In the genomic region with DNA sequence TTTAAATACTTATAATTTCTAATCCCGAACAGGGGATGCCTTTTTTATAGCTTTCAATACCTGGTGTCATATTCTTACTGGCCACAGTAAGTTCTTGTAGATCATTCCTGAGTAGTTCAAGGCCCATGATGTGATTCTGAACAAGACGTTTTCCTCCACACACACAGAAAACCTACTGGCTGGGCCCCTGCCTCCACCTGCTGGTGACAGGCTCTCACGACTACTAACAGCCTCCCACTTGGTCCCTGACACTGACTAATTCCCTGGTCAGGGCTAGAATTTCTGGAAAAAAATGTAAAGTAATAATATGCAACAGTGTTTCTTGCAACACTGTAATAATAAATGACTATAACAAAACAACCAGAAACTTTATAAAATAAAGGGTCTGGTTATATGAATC, we compare ENCODE assay signal across 8 cellular contexts. TPM values are rescaled to one million over a fixed set of nuclear protein-coding genes. Genes with fewer than 3 reads are reported as not detected.
DNase-seq lines count a peak whose midpoint lies in the region; ATAC-seq lines count a peak whose summit lies in the region.

No MANE protein-coding gene starts in this region.

- no peaks in the 10 kb centered on the region for H3K27me3 Mint-ChIP-seq in activated naive CD4-positive, alpha-beta T cell treated with anti-CD3 and anti-CD28 coated beads, Interleukin-2, amount 10 ng/mL, durations not matched to agents 7 days and 5 days
- no peaks in the 10 kb centered on the region for H3K27me3 Mint-ChIP-seq in T-helper 2 cell treated with Interferon-gamma antibody and Interleukin-4, amounts not matched to agents 5 μg/mL and 100 μg/mL, for 36 hours (ENCODE audit: low read depth)

- peak; percentile 49 for ATAC-seq in HG02642 (IDR thresholded peaks at IDR 0.05; ENCODE audit: poor library complexity, unreplicated experiment)
- peak; percentile 75 for ATAC-seq in Right ventricle myocardium superior (ENCODE audit: poor library complexity)

- H3K9me3 Mint-ChIP-seq in activated naive CD4-positive, alpha-beta T cell treated with anti-CD3 and anti-CD28 coated beads, Interleukin-2, amount 10 ng/mL, durations not matched to agents 7 days and 5 days: no peaks in the 10 kb centered on the region
- H3K9me3 Mint-ChIP-seq in T-helper 2 cell treated with Interferon-gamma antibody and Interleukin-4, amounts not matched to agents 5 μg/mL and 100 μg/mL, for 36 hours: no peaks in the 10 kb centered on the region

- H3K4me1 Mint-ChIP-seq in activated naive CD4-positive, alpha-beta T cell treated with anti-CD3 and anti-CD28 coated beads, Interleukin-2, amount 10 ng/mL, durations not matched to agents 7 days and 5 days: peaks cover 3% of the 10 kb centered on the region
- H3K4me1 Mint-ChIP-seq in T-helper 2 cell treated with Interferon-gamma antibody and Interleukin-4, amounts not matched to agents 5 μg/mL and 100 μg/mL, for 36 hours (ENCODE audit: low read depth): peaks cover 1% of the 10 kb centered on the region

- peaks cover 11% of the 10 kb centered on the region for H3K36me3 Mint-ChIP-seq in activated naive CD4-positive, alpha-beta T cell treated with anti-CD3 and anti-CD28 coated beads, Interleukin-2, amount 10 ng/mL, durations not matched to agents 7 days and 5 days
- H3K36me3 Mint-ChIP-seq in T-helper 2 cell treated with Interferon-gamma antibody and Interleukin-4, amounts not matched to agents 5 μg/mL and 100 μg/mL, for 36 hours (ENCODE audit: low read depth): peaks cover 7% of the 10 kb centered on the region

- DNase-seq in EH (ENCODE audit: low read depth) (peak; percentile 82), NCI-H69 (lab: John Stamatoyannopoulos, UW) (peak; percentile 61), Right ventricle myocardium superior (no peak), posterior cingulate gyrus (peak in 8 of 10 donors; percentile 43 to 93 (median 68)), GDM1 (lab: John Stamatoyannopoulos, UW) (no peak)
- peak; percentile 51 for DNase-seq in activated naive CD4-positive, alpha-beta T cell treated with anti-CD3 and anti-CD28 coated beads, Interleukin-2, amount 10 ng/mL, durations not matched to agents 7 days and 5 days
- no peak for DNase-seq in T-helper 2 cell treated with Interferon-gamma antibody and Interleukin-4, amounts not matched to agents 5 μg/mL and 100 μg/mL, for 36 hours (ENCODE audit: low spot score)

- intact Hi-C loops in Right ventricle myocardium superior (cut with DNase I): loop anchor here (2.0 kb wide), 1 partner anchor 300 kb away; no protein-coding TSS in a partner anchor
- intact Hi-C loops in posterior cingulate gyrus (cut with DNase I): loop anchor here (2.0 kb wide), 2 partner anchors 204 to 634 kb away; no protein-coding TSS in a partner anchor

- H3K4me3 Mint-ChIP-seq in activated naive CD4-positive, alpha-beta T cell treated with anti-CD3 and anti-CD28 coated beads, Interleukin-2, amount 10 ng/mL, durations not matched to agents 7 days and 5 days: no peak overlapping the region
- no peak overlapping the region for H3K4me3 Mint-ChIP-seq in T-helper 2 cell treated with Interferon-gamma antibody and Interleukin-4, amounts not matched to agents 5 μg/mL and 100 μg/mL, for 36 hours

- no peak overlapping the region for H3K27ac Mint-ChIP-seq in activated naive CD4-positive, alpha-beta T cell treated with anti-CD3 and anti-CD28 coated beads, Interleukin-2, amount 10 ng/mL, durations not matched to agents 7 days and 5 days
- H3K27ac Mint-ChIP-seq in T-helper 2 cell treated with Interferon-gamma antibody and Interleukin-4, amounts not matched to agents 5 μg/mL and 100 μg/mL, for 36 hours: no peak overlapping the region

- CTCF ChIA-PET in activated naive CD4-positive, alpha-beta T cell treated with anti-CD3 and anti-CD28 coated beads, Interleukin-2, amount 10 ng/mL, durations not matched to agents 7 days and 5 days (lab: Charles Lee): interaction anchor here (0.7 to 3.4 kb wide), 23 partner anchors 9 to 534 kb away, joined by 3 to 48 read pairs (median 4); no protein-coding TSS in a partner anchor

RNA-seq across cellular contexts. Expression of a gene that starts 50.4 kb away (rescaled TPM):
- 0.08 TPM for total RNA-seq in Right ventricle myocardium superior

Comparison
In these comparisons a context has a peak if more than half of its experiments do, and no peak if none do; other contexts are left out.
1. DNase-seq: peak in EH (single experiment), NCI-H69 (single experiment), activated naive CD4-positive, alpha-beta T cell treated with anti-CD3 and anti-CD28 coated beads, Interleukin-2, amount 10 ng/mL, durations not matched to agents 7 days and 5 days (single experiment) and posterior cingulate gyrus (8 of 10); none in Right ventricle myocardium superior (single experiment), T-helper 2 cell treated with Interferon-gamma antibody and Interleukin-4, amounts not matched to agents 5 μg/mL and 100 μg/mL, for 36 hours (single experiment) and GDM1 (single experiment).